16 cellular contexts compared by ENCODE assay signal in genomic region chr12:18895540-18895939, GRCh38.
DNase-seq lines count a peak whose midpoint lies in the region; ATAC-seq, FAIRE-seq and TF ChIP-seq lines count a peak whose summit lies in the region.
"Had no signal": no experiment of that assay in that cellular context is flagged by ENCODE, and none has a peak within 500 bp of the region (broad histone marks: within the 10 kb centered on the region; RNA-seq: fewer than 3 reads in every experiment).

No MANE protein-coding gene starts in this region.

- H3K4me1 Mint-ChIP-seq in chondrocyte (ENCODE audit: low read depth), result no peaks in the 10 kb centered on the region
- H3K4me1 Mint-ChIP-seq in activated T-cell treated with anti-CD3 and anti-CD28 coated beads, Interleukin-2, amount 50 U/mL, for 24 hours (ENCODE audit: low read depth), result no peaks in the 10 kb centered on the region
- no peaks in the 10 kb centered on the region for H3K4me1 Mint-ChIP-seq in stimulated activated naive B cell treated with anti-CD40 and anti-IgM and Interleukin-4, amounts not matched to agents 10 μg/mL and 1 μg/mL and 100 μg/mL, for 72 hours
- H3K4me1 Mint-ChIP-seq: B cell had no signal

- no peak overlapping the region for H3K4me3 Mint-ChIP-seq in chondrocyte (ENCODE audit: unreplicated experiment)
- no peak overlapping the region for H3K4me3 Mint-ChIP-seq in activated T-cell treated with anti-CD3 and anti-CD28 coated beads, Interleukin-2, amount 50 U/mL, for 24 hours
- H3K4me3 Mint-ChIP-seq in stimulated activated naive B cell treated with anti-CD40 and anti-IgM and Interleukin-4, amounts not matched to agents 10 μg/mL and 1 μg/mL and 100 μg/mL, for 72 hours, result no peak overlapping the region
- H3K4me3 Mint-ChIP-seq: B cell; CD4-positive, alpha-beta T cell; H9 had no signal

- peak; percentile 83 for DNase-seq in chondrocyte (ENCODE audit: low spot score)
- peak; percentile 58 for DNase-seq in kidney
- DNase-seq in NCI-H510A (lab: John Stamatoyannopoulos, UW), result no peak
- no peak for DNase-seq in activated T-cell treated with anti-CD3 and anti-CD28 coated beads, Interleukin-2, amount 50 U/mL, for 24 hours
- DNase-seq in middle frontal gyrus (ENCODE audit: extremely low spot score, low spot score), result no peak
- no peak for DNase-seq in stimulated activated naive B cell treated with anti-CD40 and anti-IgM and Interleukin-4, amounts not matched to agents 10 μg/mL and 1 μg/mL and 100 μg/mL, for 72 hours
- DNase-seq: C1 segment of cervical spinal cord; Calu3; CD4-positive, alpha-beta T cell; DMS 273 treated with DMSO at 0.1 percent for 48 hours; GM23248 had no signal

- H3K27ac Mint-ChIP-seq in chondrocyte (ENCODE audit: unreplicated experiment), result no peak overlapping the region
- H3K27ac Mint-ChIP-seq in activated T-cell treated with anti-CD3 and anti-CD28 coated beads, Interleukin-2, amount 50 U/mL, for 24 hours, result no peak overlapping the region
- H3K27ac Mint-ChIP-seq in stimulated activated naive B cell treated with anti-CD40 and anti-IgM and Interleukin-4, amounts not matched to agents 10 μg/mL and 1 μg/mL and 100 μg/mL, for 72 hours, result no peak overlapping the region
- H3K27ac Mint-ChIP-seq: B cell; CD4-positive, alpha-beta T cell; H9 had no signal

- intact Hi-C loops in kidney (cut with DNase I), result no loop called here

- peak overlapping the region; percentile 10; the same call in 1 of the 2 replicates for H3K4me3 ChIP-seq in HUES6 (ENCODE audit: low read depth, low read length)
- H3K4me3 ChIP-seq in kidney (ENCODE audit: low read length in 2 of 2), result no peak overlapping the region
- H3K4me3 ChIP-seq: GM23248 had no signal

- H3K27me3 Mint-ChIP-seq in chondrocyte (ENCODE audit: low read depth), result no peaks in the 10 kb centered on the region
- H3K27me3 Mint-ChIP-seq in activated T-cell treated with anti-CD3 and anti-CD28 coated beads, Interleukin-2, amount 50 U/mL, for 24 hours, result no peaks in the 10 kb centered on the region
- H3K27me3 Mint-ChIP-seq in stimulated activated naive B cell treated with anti-CD40 and anti-IgM and Interleukin-4, amounts not matched to agents 10 μg/mL and 1 μg/mL and 100 μg/mL, for 72 hours, result no peaks in the 10 kb centered on the region
- H3K27me3 Mint-ChIP-seq: B cell had no signal

- TF ChIP-seq CTCF in chondrocyte (IDR thresholded peaks at IDR 0.05) (no peak), kidney (IDR thresholded peaks at IDR 0.05; ENCODE audit: borderline replicate concordance, extremely low read depth, insufficient read depth) (no peak)

- no peak for FAIRE-seq in kidney (lab: Jason Lieb, UNC)
- FAIRE-seq: A204.1, HepG2 had no signal

- no peak for ATAC-seq in stimulated activated naive B cell treated with anti-CD40 and anti-IgM and Interleukin-4, amounts not matched to agents 10 μg/mL and 1 μg/mL and 100 μg/mL, for 72 hours (replicated peaks)
- ATAC-seq: HepG2 had no signal

- peaks cover 1% of the 10 kb centered on the region for H3K36me3 Mint-ChIP-seq in chondrocyte (ENCODE audit: low read depth)
- H3K36me3 Mint-ChIP-seq in activated T-cell treated with anti-CD3 and anti-CD28 coated beads, Interleukin-2, amount 50 U/mL, for 24 hours (ENCODE audit: low read depth), result no peaks in the 10 kb centered on the region
- no peaks in the 10 kb centered on the region for H3K36me3 Mint-ChIP-seq in stimulated activated naive B cell treated with anti-CD40 and anti-IgM and Interleukin-4, amounts not matched to agents 10 μg/mL and 1 μg/mL and 100 μg/mL, for 72 hours

- H3K36me3 ChIP-seq in HUES6 (ENCODE audit: control insufficient read depth, insufficient read depth, low read length), result no peaks in the 10 kb centered on the region
- no peaks in the 10 kb centered on the region for H3K36me3 ChIP-seq in kidney (ENCODE audit: control insufficient read depth in 1 of 2, insufficient read depth in 2 of 2, low read length in 2 of 2)

- H3K9me3 Mint-ChIP-seq in chondrocyte (ENCODE audit: low read depth), result peaks cover 11% of the 10 kb centered on the region
- H3K9me3 Mint-ChIP-seq in activated T-cell treated with anti-CD3 and anti-CD28 coated beads, Interleukin-2, amount 50 U/mL, for 24 hours, result no peaks in the 10 kb centered on the region
- H3K9me3 Mint-ChIP-seq in stimulated activated naive B cell treated with anti-CD40 and anti-IgM and Interleukin-4, amounts not matched to agents 10 μg/mL and 1 μg/mL and 100 μg/mL, for 72 hours, result peaks cover 10 to 18% of the 10 kb centered on the region in 2 donors
- H3K9me3 Mint-ChIP-seq: CD4-positive, alpha-beta T cell had no signal

- H3K4me1 ChIP-seq in HUES6 (ENCODE audit: control insufficient read depth, insufficient read depth, low read length) (peaks cover 18% of the 10 kb centered on the region), kidney (ENCODE audit: control insufficient read depth in 1 of 2, insufficient read depth in 1 of 2, low read depth in 1 of 2, low read length in 2 of 2) (no peaks in the 10 kb centered on the region)

- H3K27ac ChIP-seq in HUES6 (ENCODE audit: low read depth, low read length) (peak overlapping the region; percentile 62; the same call in 1 of the 2 replicates), kidney (ENCODE audit: low read depth in 2 of 2, low read length in 2 of 2) (no peak overlapping the region)
- H3K27ac ChIP-seq: GM23248 had no signal

- H3K9me3 ChIP-seq in HUES6 (ENCODE audit: control insufficient read depth, insufficient read depth, low read depth, low read length), result no peaks in the 10 kb centered on the region
- H3K9me3 ChIP-seq in kidney (ENCODE audit: control insufficient read depth in 1 of 2, low read length in 2 of 2), result no peaks in the 10 kb centered on the region

- H3K9ac ChIP-seq in HUES6 (ENCODE audit: low read length), result no peak overlapping the region
- H3K9ac ChIP-seq in kidney (ENCODE audit: low read length in 2 of 2), result no peak overlapping the region
- H3K9ac ChIP-seq: GM23248 had no signal

- H3K27me3 ChIP-seq in HUES6 (ENCODE audit: control insufficient read depth, insufficient read depth, low read length), result no peaks in the 10 kb centered on the region

Comparison
In these comparisons a context has a peak if more than half of its experiments do, and no peak if none do; other contexts are left out.
1. DNase-seq: peak in chondrocyte (single experiment) and kidney (single experiment); none in NCI-H510A (single experiment), activated T-cell treated with anti-CD3 and anti-CD28 coated beads, Interleukin-2, amount 50 U/mL, for 24 hours (single experiment), middle frontal gyrus (single experiment) and stimulated activated naive B cell treated with anti-CD40 and anti-IgM and Interleukin-4, amounts not matched to agents 10 μg/mL and 1 μg/mL and 100 μg/mL, for 72 hours (single experiment).